Comparison of ENCODE assay signal across 12 cellular contexts in the genomic region with DNA sequence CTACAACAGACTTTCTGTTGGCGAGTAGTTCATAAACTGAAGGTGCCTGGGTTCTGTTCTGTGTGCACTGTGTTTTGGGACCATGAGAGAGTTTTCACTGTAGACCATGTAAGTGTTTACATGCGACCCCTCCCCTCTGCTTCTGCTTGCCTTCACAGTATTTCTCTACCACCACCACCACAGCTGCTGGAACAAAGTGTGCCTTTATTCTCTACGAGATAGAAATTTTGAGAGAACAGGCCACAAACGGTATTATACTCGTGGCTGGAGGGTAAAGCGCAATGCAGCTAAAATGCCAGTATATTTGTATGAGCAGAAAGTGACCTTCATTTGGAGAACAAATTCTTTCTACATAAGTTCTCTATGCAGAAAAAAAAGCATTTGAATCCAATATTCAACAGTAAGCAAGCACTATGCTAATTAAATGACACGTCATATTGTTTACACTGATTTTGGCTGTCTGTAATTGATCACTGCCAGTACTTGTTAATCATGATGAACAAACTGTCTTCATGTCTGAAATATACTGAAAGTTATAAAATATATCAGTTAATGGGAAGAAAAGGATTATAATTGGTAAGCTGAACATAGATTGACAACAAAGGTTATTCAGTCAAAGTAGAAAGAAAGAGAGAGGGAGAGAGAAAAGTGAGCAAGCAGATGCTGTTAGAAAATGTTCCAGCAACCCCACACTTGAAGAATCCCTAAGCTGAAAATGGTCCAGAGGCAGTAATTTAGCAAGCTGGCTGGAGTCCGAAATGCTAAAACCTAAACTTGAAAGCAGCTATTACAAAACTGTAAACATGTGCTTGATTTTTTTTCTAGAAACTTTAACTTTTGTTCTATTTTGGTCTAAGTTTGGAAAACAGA. TPM values are rescaled to one million over a fixed set of nuclear protein-coding genes. Genes with fewer than 3 reads are reported as not detected.
DNase-seq lines count a peak whose midpoint lies in the region; ATAC-seq and TF ChIP-seq lines count a peak whose summit lies in the region.
"Had no signal": no experiment of that assay in that cellular context is flagged by ENCODE, and none has a peak within 500 bp of the region (broad histone marks: within the 10 kb centered on the region; RNA-seq: fewer than 3 reads in every experiment).

No MANE protein-coding gene starts in this region.

- no peaks in the 10 kb centered on the region for H3K36me3 ChIP-seq in thyroid gland
- H3K36me3 ChIP-seq: neutrophil had no signal

- no peak overlapping the region for H3K4me3 ChIP-seq in choroid plexus epithelial cell (ENCODE audit: low read depth, low read length)
- no peak overlapping the region for H3K4me3 ChIP-seq in thyroid gland (replicated peaks in 1 of 3)

- peak overlapping the region; percentile 30 for H3K27ac Mint-ChIP-seq in activated T-cell treated with anti-CD3 and anti-CD28 coated beads, Interleukin-2, amount 50 U/mL, for 72 hours

- DNase-seq in activated T-cell treated with anti-CD3 and anti-CD28 coated beads, Interleukin-2, amount 50 U/mL, for 72 hours: no peak
- no peak for DNase-seq in activated T-cell treated with anti-CD3 and anti-CD28 coated beads, Interleukin-2, amount 50 U/mL, for 4 hours
- DNase-seq in choroid plexus epithelial cell (ENCODE audit: low read depth): peak; percentile 40
- peak; percentile 77 for DNase-seq in midbrain (lab: John Stamatoyannopoulos, UW)
- DNase-seq in thyroid gland: no peak
- no peak for DNase-seq in GM10266 (ENCODE audit: extremely low spot score)
- no peak for DNase-seq in islet precursor cell
- no peak for DNase-seq in H4 (ENCODE audit: low spot score)
- DNase-seq: GF-D8 had no signal

- no peaks in the 10 kb centered on the region for H3K9me3 Mint-ChIP-seq in activated T-cell treated with anti-CD3 and anti-CD28 coated beads, Interleukin-2, amount 50 U/mL, for 72 hours
- no peaks in the 10 kb centered on the region for H3K9me3 Mint-ChIP-seq in activated T-cell treated with anti-CD3 and anti-CD28 coated beads, Interleukin-2, amount 50 U/mL, for 4 hours

- H3K27ac ChIP-seq in thyroid gland: peak overlapping the region in 2 of 3 donors; percentile 13 to 24
- H3K27ac ChIP-seq: neutrophil, VCaP had no signal

- no peaks in the 10 kb centered on the region for H3K9me3 ChIP-seq in thyroid gland
- H3K9me3 ChIP-seq: neutrophil had no signal

- ATAC-seq in activated T-cell treated with anti-CD3 and anti-CD28 coated beads, Interleukin-2, amount 50 U/mL, for 72 hours (replicated peaks in 1 of 2): no peak
- ATAC-seq in activated T-cell treated with anti-CD3 and anti-CD28 coated beads, Interleukin-2, amount 50 U/mL, for 4 hours: no peak

- TF ChIP-seq CTCF in choroid plexus epithelial cell (conservative IDR thresholded peaks at IDR 0.05; ENCODE audit: low read depth, low read length) (no peak), thyroid gland (IDR thresholded peaks at IDR 0.05) (no peak), GM10266 (IDR thresholded peaks at IDR 0.05; ENCODE audit: control insufficient read depth, insufficient read depth, low read depth, missing control alignments) (no peak)

- H3K27me3 Mint-ChIP-seq in activated T-cell treated with anti-CD3 and anti-CD28 coated beads, Interleukin-2, amount 50 U/mL, for 72 hours (ENCODE audit: low read depth): no peaks in the 10 kb centered on the region
- H3K27me3 Mint-ChIP-seq in activated T-cell treated with anti-CD3 and anti-CD28 coated beads, Interleukin-2, amount 50 U/mL, for 4 hours (ENCODE audit: low read depth): no peaks in the 10 kb centered on the region

- peaks cover 6% of the 10 kb centered on the region for H3K4me1 Mint-ChIP-seq in activated T-cell treated with anti-CD3 and anti-CD28 coated beads, Interleukin-2, amount 50 U/mL, for 72 hours (ENCODE audit: low read depth)
- H3K4me1 Mint-ChIP-seq in activated T-cell treated with anti-CD3 and anti-CD28 coated beads, Interleukin-2, amount 50 U/mL, for 4 hours (ENCODE audit: low read depth): peaks cover 11% of the 10 kb centered on the region

- intact Hi-C loops in thyroid gland (cut with DNase I): no loop called here

- H3K36me3 Mint-ChIP-seq in activated T-cell treated with anti-CD3 and anti-CD28 coated beads, Interleukin-2, amount 50 U/mL, for 72 hours (ENCODE audit: insufficient read depth in 2 of 2): peaks cover 3 to 8% of the 10 kb centered on the region in 2 donors
- peaks cover 26% of the 10 kb centered on the region for H3K36me3 Mint-ChIP-seq in activated T-cell treated with anti-CD3 and anti-CD28 coated beads, Interleukin-2, amount 50 U/mL, for 4 hours (ENCODE audit: insufficient read depth)

- H3K4me3 Mint-ChIP-seq in activated T-cell treated with anti-CD3 and anti-CD28 coated beads, Interleukin-2, amount 50 U/mL, for 72 hours: no peak overlapping the region
- H3K4me3 Mint-ChIP-seq in activated T-cell treated with anti-CD3 and anti-CD28 coated beads, Interleukin-2, amount 50 U/mL, for 4 hours: no peak overlapping the region

- no peaks in the 10 kb centered on the region for H3K27me3 ChIP-seq in thyroid gland
- H3K27me3 ChIP-seq: neutrophil had no signal

- WGBS in thyroid gland, 2 donors: 84 to 87% methylated on average over 8 of the region's 8 CpGs

- no peak for TF ChIP-seq POLR2A in thyroid gland (IDR thresholded peaks at IDR 0.05)

- H3K4me1 ChIP-seq in thyroid gland: peaks cover 18 to 25% of the 10 kb centered on the region in 2 donors

RNA-seq across cellular contexts. Expression of a gene that starts 8.8 kb away (rescaled TPM):
- not detected for total RNA-seq in activated T-cell treated with anti-CD3 and anti-CD28 coated beads, Interleukin-2, amount 50 U/mL, for 72 hours
- not detected for total RNA-seq in activated T-cell treated with anti-CD3 and anti-CD28 coated beads, Interleukin-2, amount 50 U/mL, for 4 hours
- total RNA-seq in thyroid gland: not detected
- not detected in 2 replicates for total RNA-seq in H4 (2014; rRNA removed; shearing (Covaris generic))
- total RNA-seq: glomerular endothelial cell had no signal

RNA-seq across cellular contexts. Expression of a gene that starts 41.7 kb away (rescaled TPM):
- 10 to 100 TPM; 37.0 to 41.3 TPM for total RNA-seq in activated T-cell treated with anti-CD3 and anti-CD28 coated beads, Interleukin-2, amount 50 U/mL, for 72 hours
- 10 to 100 TPM; 21.8 to 41.7 (median 27.4) TPM for total RNA-seq in activated T-cell treated with anti-CD3 and anti-CD28 coated beads, Interleukin-2, amount 50 U/mL, for 4 hours
- total RNA-seq in thyroid gland: 10 to 100 TPM; 13.9 to 28.1 (median 21.2) TPM
- 8.4 and 15.6 TPM in 2 replicates for total RNA-seq in H4 (2014; rRNA removed; shearing (Covaris generic))

Comparison
In these comparisons a context has a peak if more than half of its experiments do, and no peak if none do; other contexts are left out.
1. DNase-seq: peak in choroid plexus epithelial cell (single experiment) and midbrain (single experiment); none in activated T-cell treated with anti-CD3 and anti-CD28 coated beads, Interleukin-2, amount 50 U/mL, for 72 hours (0 of 2), activated T-cell treated with anti-CD3 and anti-CD28 coated beads, Interleukin-2, amount 50 U/mL, for 4 hours (single experiment), thyroid gland (0 of 2), GM10266 (single experiment), islet precursor cell (single experiment) and H4 (single experiment).